In genomic region chr4:26139310-26139924, GRCh38 we compare ENCODE assay signal across 17 cellular contexts.
DNase-seq lines count a peak whose midpoint lies in the region; ATAC-seq, FAIRE-seq and TF ChIP-seq lines count a peak whose summit lies in the region.
"Had no signal": no experiment of that assay in that cellular context is flagged by ENCODE, and none has a peak within 500 bp of the region (broad histone marks: within the 10 kb centered on the region; RNA-seq: fewer than 3 reads in every experiment).

No MANE protein-coding gene starts in this region.

- intact Hi-C loops in IMR-90 (cut with micrococcal nuclease): no loop called here
- intact Hi-C loops in esophagus squamous epithelium (cut with DNase I): no loop called here
- intact Hi-C loops in pancreas (cut with DNase I): no loop called here

- peak overlapping the region; percentile 74 for H4K5ac ChIP-seq in IMR-90 (ENCODE audit: low read depth, low read length)

- no peak overlapping the region for H3K4me2 ChIP-seq in IMR-90 (ENCODE audit: low read depth, low read length)

- H3K9me3 ChIP-seq in IMR-90 (ENCODE audit: control insufficient read depth, insufficient read depth, low read length) (no peaks in the 10 kb centered on the region), esophagus squamous epithelium (no peaks in the 10 kb centered on the region), pancreas (no peaks in the 10 kb centered on the region)
- H3K9me3 ChIP-seq: lower lobe of right lung, testis had no signal

- peak overlapping the region; percentile 72; the same call in 1 of the 3 replicates for H2BK15ac ChIP-seq in IMR-90 (ENCODE audit: low read depth, low read length)

- dilution Hi-C loops in IMR-90 (cut with HindIII; ENCODE audit: low sequenced_read_pairs, unreplicated experiment): no loop called here

- H3K9ac ChIP-seq in IMR-90 (ENCODE audit: low read depth, low read length): no peak overlapping the region

- H3K14ac ChIP-seq in IMR-90 (replicated peaks; ENCODE audit: low read depth, low read length): peak overlapping the region; percentile 78

- peak overlapping the region; percentile 44 for H3K27ac Mint-ChIP-seq in stimulated activated memory B cell treated with anti-CD40 and anti-IgM and Interleukin-4, amounts not matched to agents 10 μg/mL and 1 μg/mL and 100 μg/mL, for 72 hours
- H3K27ac Mint-ChIP-seq: activated CD4-positive, alpha-beta T cell treated with anti-CD3 and anti-CD28 coated beads, Interleukin-2, amount 10 ng/mL, durations not matched to agents 7 days and 5 days; nephron had no signal

- H3K27me3 ChIP-seq in IMR-90 (ENCODE audit: control insufficient read depth, insufficient read depth, low read length) (no peaks in the 10 kb centered on the region), esophagus squamous epithelium (peaks cover 0 to 48% (median 0%) of the 10 kb centered on the region in 4 donors), pancreas (no peaks in the 10 kb centered on the region)
- H3K27me3 ChIP-seq: testis had no signal

- H2BK20ac ChIP-seq in IMR-90 (ENCODE audit: low read depth, low read length): peak overlapping the region; percentile 77; the same call in 1 of the 2 replicates

- H3K4ac ChIP-seq in IMR-90 (ENCODE audit: low read depth, low read length): peak overlapping the region; percentile 54

- H2AK5ac ChIP-seq in IMR-90 (ENCODE audit: low read depth, low read length): peak overlapping the region; percentile 50

- H3K4me1 ChIP-seq in IMR-90 (ENCODE audit: control insufficient read depth, insufficient read depth, low read length) (peaks cover 24% of the 10 kb centered on the region), esophagus squamous epithelium (peaks cover 5 to 38% (median 29%) of the 10 kb centered on the region in 3 donors), pancreas (no peaks in the 10 kb centered on the region)
- H3K4me1 ChIP-seq: testis had no signal

- no peaks in the 10 kb centered on the region for H3K79me1 ChIP-seq in IMR-90 (ENCODE audit: low read depth in 1 of 2, low read length in 2 of 2)

- 100% methylated on average over 1 of the region's 4 CpGs; no CpG with 5 or more reads in 1 of the 2 experiments for WGBS in IMR-90 (ENCODE audit: extremely low coverage in 2 of 2, insufficient read length in 1 of 2), 2 experiments
- 81 to 100% methylated on average over 3 to 4 of the region's 4 CpGs for WGBS in esophagus squamous epithelium, 2 donors
- 90 to 91% methylated on average over 4 of the region's 4 CpGs for WGBS in pancreas, 2 donors

- H4K91ac ChIP-seq in IMR-90 (ENCODE audit: insufficient read depth, low read depth, low read length): peak overlapping the region; percentile 44

- DNase-seq in NCI-H345 (lab: John Stamatoyannopoulos, UW) (peak; percentile 15), NCI-H345 treated with DMSO at 0.1 percent for 48 hours (lab: John Stamatoyannopoulos, UW; ENCODE audit: unreplicated experiment) (no peak), IMR-90 (no peak), esophagus squamous epithelium (lab: John Stamatoyannopoulos, UW) (no peak), pancreas (no peak)
- DNase-seq: activated CD4-positive, alpha-beta T cell treated with anti-CD3 and anti-CD28 coated beads, Interleukin-2, amount 10 ng/mL, durations not matched to agents 7 days and 5 days; DND-41; KG1; lower lobe of right lung; NCI-H1417 treated with DMSO at 0.1 percent for 48 hours; NCI-H226; SHP77; testis had no signal

- H3K27ac ChIP-seq in IMR-90 (ENCODE audit: insufficient read depth, low read length): peak overlapping the region; percentile 27; the same call in 1 of the 2 replicates
- H3K27ac ChIP-seq in esophagus squamous epithelium: peak overlapping the region; percentile 56 to 91 (median 78)
- H3K27ac ChIP-seq in pancreas: no peak overlapping the region
- H3K27ac ChIP-seq: lower lobe of right lung had no signal

- in situ Hi-C loops in IMR-90 (cut with MboI; ENCODE audit: low sequenced_read_pairs): no loop called here

- no peak overlapping the region for H2AK9ac ChIP-seq in IMR-90 (replicated peaks; ENCODE audit: low read depth, low read length, poor library complexity)

- peaks cover 27% of the 10 kb centered on the region for H3K4me1 Mint-ChIP-seq in stimulated activated memory B cell treated with anti-CD40 and anti-IgM and Interleukin-4, amounts not matched to agents 10 μg/mL and 1 μg/mL and 100 μg/mL, for 72 hours

- H3K4me3 ChIP-seq in IMR-90 (ENCODE audit: insufficient read depth, low read depth, low read length) (no peak overlapping the region), esophagus squamous epithelium (no peak overlapping the region), pancreas (no peak overlapping the region)
- H3K4me3 ChIP-seq: lower lobe of right lung, testis had no signal

- BruUV-seq in IMR-90 (replicated peaks; lab: Mats Ljungman, UMichigan): no TSS peak

- ATAC-seq in IMR-90 (ENCODE audit: low read depth): no peak
- ATAC-seq in stimulated activated memory B cell treated with anti-CD40 and anti-IgM and Interleukin-4, amounts not matched to agents 10 μg/mL and 1 μg/mL and 100 μg/mL, for 72 hours: peak; percentile 42
- ATAC-seq in GM21528 (IDR thresholded peaks at IDR 0.05; ENCODE audit: low FRiP score, unreplicated experiment): no peak
- no peak for ATAC-seq in HG03025 (IDR thresholded peaks at IDR 0.05; ENCODE audit: low FRiP score, unreplicated experiment)
- ATAC-seq in pancreas: no peak
- ATAC-seq: lower lobe of right lung had no signal

- H2BK120ac ChIP-seq in IMR-90 (ENCODE audit: low read depth, low read length): peak overlapping the region; percentile 69

- TF ChIP-seq POLR2A in IMR-90 (IDR thresholded peaks at IDR 0.05; ENCODE audit: low read depth, low read length) (no peak), esophagus squamous epithelium (IDR thresholded peaks at IDR 0.05) (no peak)

- no peaks in the 10 kb centered on the region for H3K9me3 Mint-ChIP-seq in stimulated activated memory B cell treated with anti-CD40 and anti-IgM and Interleukin-4, amounts not matched to agents 10 μg/mL and 1 μg/mL and 100 μg/mL, for 72 hours
- H3K9me3 Mint-ChIP-seq: nephron had no signal

- H3K18ac ChIP-seq in IMR-90 (ENCODE audit: low read depth, low read length): peak overlapping the region; percentile 66

- peak overlapping the region; percentile 9 for H2AFZ ChIP-seq in IMR-90 (replicated peaks; ENCODE audit: low read length, poor library complexity)

- H3K9me1 ChIP-seq in IMR-90 (ENCODE audit: insufficient read depth, low read length): peaks cover 22% of the 10 kb centered on the region

- CTCF ChIA-PET in IMR-90 (lab: Yijun Ruan, JAX): no interaction called here

- TF ChIP-seq RAD21 in IMR-90 (IDR thresholded peaks at IDR 0.05; ENCODE audit: low read length): no peak

- TF ChIP-seq CTCF in IMR-90 (conservative IDR thresholded peaks at IDR 0.05; ENCODE audit: low read depth, low read length) (no peak), esophagus squamous epithelium (IDR thresholded peaks at IDR 0.05) (no peak), pancreas (IDR thresholded peaks at IDR 0.05) (no peak)

- H3K27me3 Mint-ChIP-seq in stimulated activated memory B cell treated with anti-CD40 and anti-IgM and Interleukin-4, amounts not matched to agents 10 μg/mL and 1 μg/mL and 100 μg/mL, for 72 hours: peaks cover 15% of the 10 kb centered on the region
- H3K27me3 Mint-ChIP-seq: activated CD4-positive, alpha-beta T cell treated with anti-CD3 and anti-CD28 coated beads, Interleukin-2, amount 10 ng/mL, durations not matched to agents 7 days and 5 days had no signal

- no peak overlapping the region for H3K23ac ChIP-seq in IMR-90 (ENCODE audit: low read depth, low read length)

- POLR2A ChIA-PET in IMR-90 (lab: Charles Lee; ENCODE audit: unreplicated experiment): no interaction called here

- H3K4me3 Mint-ChIP-seq in stimulated activated memory B cell treated with anti-CD40 and anti-IgM and Interleukin-4, amounts not matched to agents 10 μg/mL and 1 μg/mL and 100 μg/mL, for 72 hours: no peak overlapping the region
- H3K4me3 Mint-ChIP-seq: activated CD4-positive, alpha-beta T cell treated with anti-CD3 and anti-CD28 coated beads, Interleukin-2, amount 10 ng/mL, durations not matched to agents 7 days and 5 days; nephron had no signal

- peak overlapping the region; percentile 47 for H2BK5ac ChIP-seq in IMR-90 (ENCODE audit: low read depth, low read length, poor library complexity, severe bottlenecking)

- H3K36me3 Mint-ChIP-seq in stimulated activated memory B cell treated with anti-CD40 and anti-IgM and Interleukin-4, amounts not matched to agents 10 μg/mL and 1 μg/mL and 100 μg/mL, for 72 hours: no peaks in the 10 kb centered on the region

- H3K56ac ChIP-seq in IMR-90 (ENCODE audit: extremely low read depth, insufficient read depth, low read length): no peak overlapping the region

- FAIRE-seq in pancreas (lab: Jason Lieb, UNC): no peak

- H4K8ac ChIP-seq in IMR-90 (ENCODE audit: low read depth in 2 of 2, low read length in 2 of 2): peak overlapping the region in 1 of 2 experiments; percentile 34; a peak in 2 of 4 replicates

- H4K20me1 ChIP-seq in IMR-90 (ENCODE audit: insufficient read depth, low read length): no peaks in the 10 kb centered on the region

- no peaks in the 10 kb centered on the region for H3K36me3 ChIP-seq in IMR-90 (ENCODE audit: control insufficient read depth, insufficient read depth, low read length)
- H3K36me3 ChIP-seq in esophagus squamous epithelium: no peaks in the 10 kb centered on the region
- H3K36me3 ChIP-seq in pancreas: no peaks in the 10 kb centered on the region
- H3K36me3 ChIP-seq: lower lobe of right lung had no signal

TF ChIP-seq in IMR-90, 13 proteins besides CTCF, POLR2A, EP300 and RAD21:
- TF ChIP-seq SMC3 (IDR thresholded peaks at IDR 0.05; ENCODE audit: low read depth, low read length) (no peak), BHLHE40 (IDR thresholded peaks at IDR 0.05; ENCODE audit: low read depth, low read length) (no peak), RFX5 (IDR thresholded peaks at IDR 0.05; ENCODE audit: low read depth, low read length) (no peak), FOS (IDR thresholded peaks at IDR 0.05; ENCODE audit: low read depth, low read length) (no peak), NFE2L2 (IDR thresholded peaks at IDR 0.05; ENCODE audit: low read depth, low read length) (no peak), CHD1 (IDR thresholded peaks at IDR 0.05; ENCODE audit: low read depth, low read length) (no peak)

Comparison
In these comparisons a context has a peak if more than half of its experiments do, and no peak if none do; other contexts are left out.
1. H3K27ac ChIP-seq: peak in IMR-90 (single experiment) and esophagus squamous epithelium (4 of 4); none in pancreas (0 of 4).